Comparison of ENCODE assay signal across 8 cellular contexts in the genomic region with DNA sequence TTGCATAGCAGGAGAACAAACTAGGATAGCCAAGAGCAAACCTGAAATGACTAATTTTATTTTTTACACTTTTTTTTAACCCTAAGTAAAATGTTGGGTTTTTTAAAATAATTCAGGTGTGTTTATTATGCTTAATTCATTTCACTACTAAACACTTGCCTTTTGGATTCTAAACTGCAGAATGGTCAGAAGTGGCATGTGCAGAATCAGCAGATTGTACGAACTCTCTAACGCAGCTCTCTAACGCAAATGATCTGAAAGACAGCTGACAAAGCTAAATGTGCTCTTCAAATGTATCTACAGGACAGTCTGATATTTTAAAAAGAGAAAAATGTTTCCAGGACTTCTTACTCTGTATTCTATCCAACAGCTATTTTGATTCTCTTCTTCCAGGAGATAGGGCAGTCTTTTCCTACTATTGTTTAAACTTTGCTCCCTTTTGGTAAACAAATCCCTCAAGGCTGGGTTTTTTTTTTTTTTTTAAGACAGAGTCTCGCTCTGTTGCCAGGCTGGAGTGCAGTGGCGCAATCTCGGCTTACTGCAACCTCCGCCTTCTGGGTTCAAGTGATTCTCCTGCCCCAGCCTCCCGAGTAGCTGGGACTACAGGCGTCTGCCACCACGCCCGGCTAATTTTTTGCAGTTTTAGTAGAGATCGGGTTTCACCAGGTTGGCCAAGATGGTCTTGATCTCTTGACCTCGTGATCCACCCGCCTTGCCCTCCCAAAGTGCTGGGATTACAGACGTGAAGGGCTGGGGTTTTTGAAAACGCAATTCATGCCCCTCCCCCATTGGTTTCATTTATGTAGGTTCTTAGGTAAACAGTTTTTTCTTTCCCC. TPM values are rescaled to one million over a fixed set of nuclear protein-coding genes. Genes with fewer than 3 reads are reported as not detected.
DNase-seq lines count a peak whose midpoint lies in the region; ATAC-seq and TF ChIP-seq lines count a peak whose summit lies in the region.

No MANE protein-coding gene starts in this region.

- H3K9me3 Mint-ChIP-seq in brain = no peaks in the 10 kb centered on the region

- H3K4me3 ChIP-seq in upper lobe of left lung = peak overlapping the region; percentile 59 to 88 (median 70)

- no peaks in the 10 kb centered on the region for H3K27me3 ChIP-seq in upper lobe of left lung

- DNase-seq in stimulated activated CD4-positive, alpha-beta T cell treated with anti-CD3 and anti-CD28 coated beads, Interleukin-15, amount 100 ng/mL, for 24 hours = peak; percentile 35
- no peak for DNase-seq in stimulated activated CD4-positive, alpha-beta T cell treated with anti-CD3 and anti-CD28 coated beads, Interleukin-2, amount 100 ng/mL, for 48 hours
- DNase-seq in lung microvascular endothelial cell (ENCODE audit: low read depth in 2 of 2) (peak; percentile 20 to 55), upper lobe of left lung (peak; percentile 10 to 40), NCI-H748 treated with DMSO at 0.1 percent for 48 hours (lab: John Stamatoyannopoulos, UW) (no peak)

- H3K27ac ChIP-seq in upper lobe of left lung = peak overlapping the region; percentile 93 to 99 (median 98)

- no peaks in the 10 kb centered on the region for H3K36me3 Mint-ChIP-seq in brain

- peaks cover 24% of the 10 kb centered on the region for H3K27me3 Mint-ChIP-seq in brain

- WGBS in upper lobe of left lung, 2 donors = 17 to 20% methylated on average over 15 of the region's 16 CpGs

- no peak for TF ChIP-seq CTCF in brain (conservative IDR thresholded peaks at IDR 0.05)
- TF ChIP-seq CTCF in upper lobe of left lung (IDR thresholded peaks at IDR 0.05) = no peak

- H3K4me3 Mint-ChIP-seq in brain = peak overlapping the region; percentile 83 to 96 (median 95)

- no peaks in the 10 kb centered on the region for H3K36me3 ChIP-seq in upper lobe of left lung

- no peak for TF ChIP-seq POLR2A in upper lobe of left lung (IDR thresholded peaks at IDR 0.05)

- peaks cover 33% of the 10 kb centered on the region for H3K4me1 Mint-ChIP-seq in brain

- H3K27ac Mint-ChIP-seq in brain = peak overlapping the region in 3 of 5 experiments; percentile 15 to 84 (median 68)

- H3K9me3 ChIP-seq in upper lobe of left lung = no peaks in the 10 kb centered on the region

- no peak for ATAC-seq in upper lobe of left lung (ENCODE audit: low FRiP score in 2 of 2)
- ATAC-seq in GM18907 (IDR thresholded peaks at IDR 0.05; ENCODE audit: unreplicated experiment) = no peak
- no peak for ATAC-seq in HG02970 (IDR thresholded peaks at IDR 0.05; ENCODE audit: low FRiP score, unreplicated experiment)

- H3K4me1 ChIP-seq in upper lobe of left lung = peaks cover 47 to 66% (median 52%) of the 10 kb centered on the region in 4 donors

- TF ChIP-seq EP300 in upper lobe of left lung (IDR thresholded peaks at IDR 0.05) = no peak

RNA-seq across cellular contexts. Expression of gene NMRK1, which starts 1.3 kb away (rescaled TPM):
- 10.4 TPM for polyA plus RNA-seq in brain (ENCODE audit: insufficient read depth, low read depth, low replicate concordance)
- total RNA-seq in lung microvascular endothelial cell (16.5 and 20.9 TPM in 2 replicates), upper lobe of left lung (10 to 100 TPM; 17.5 to 46.6 (median 27.3) TPM)

RNA-seq across cellular contexts. Expression of gene OSTF1, which starts 1.7 kb away (rescaled TPM):
- polyA plus RNA-seq in brain (ENCODE audit: insufficient read depth, low read depth, low replicate concordance) = 28.3 TPM
- total RNA-seq in lung microvascular endothelial cell (82.6 and 121 TPM in 2 replicates), upper lobe of left lung (10 to 100 TPM; 17.8 to 84.9 (median 48.9) TPM)

RNA-seq across cellular contexts. Expression of gene CARNMT1, which starts 58.6 kb away (rescaled TPM):
- polyA plus RNA-seq in brain (ENCODE audit: insufficient read depth, low read depth, low replicate concordance) = 1.3 TPM
- total RNA-seq in lung microvascular endothelial cell = 11.3 and 14.3 TPM in 2 replicates
- total RNA-seq in upper lobe of left lung = 10 to 100 TPM; 11.5 to 34.5 (median 17.7) TPM

Comparison
In these comparisons a context has a peak if more than half of its experiments do, and no peak if none do; other contexts are left out.
1. DNase-seq: peak in stimulated activated CD4-positive, alpha-beta T cell treated with anti-CD3 and anti-CD28 coated beads, Interleukin-15, amount 100 ng/mL, for 24 hours (single experiment), lung microvascular endothelial cell (2 of 2) and upper lobe of left lung (2 of 2); none in stimulated activated CD4-positive, alpha-beta T cell treated with anti-CD3 and anti-CD28 coated beads, Interleukin-2, amount 100 ng/mL, for 48 hours (0 of 2) and NCI-H748 treated with DMSO at 0.1 percent for 48 hours (single experiment).